Comparison of ENCODE assay signal across 8 cellular contexts in the genomic region with DNA sequence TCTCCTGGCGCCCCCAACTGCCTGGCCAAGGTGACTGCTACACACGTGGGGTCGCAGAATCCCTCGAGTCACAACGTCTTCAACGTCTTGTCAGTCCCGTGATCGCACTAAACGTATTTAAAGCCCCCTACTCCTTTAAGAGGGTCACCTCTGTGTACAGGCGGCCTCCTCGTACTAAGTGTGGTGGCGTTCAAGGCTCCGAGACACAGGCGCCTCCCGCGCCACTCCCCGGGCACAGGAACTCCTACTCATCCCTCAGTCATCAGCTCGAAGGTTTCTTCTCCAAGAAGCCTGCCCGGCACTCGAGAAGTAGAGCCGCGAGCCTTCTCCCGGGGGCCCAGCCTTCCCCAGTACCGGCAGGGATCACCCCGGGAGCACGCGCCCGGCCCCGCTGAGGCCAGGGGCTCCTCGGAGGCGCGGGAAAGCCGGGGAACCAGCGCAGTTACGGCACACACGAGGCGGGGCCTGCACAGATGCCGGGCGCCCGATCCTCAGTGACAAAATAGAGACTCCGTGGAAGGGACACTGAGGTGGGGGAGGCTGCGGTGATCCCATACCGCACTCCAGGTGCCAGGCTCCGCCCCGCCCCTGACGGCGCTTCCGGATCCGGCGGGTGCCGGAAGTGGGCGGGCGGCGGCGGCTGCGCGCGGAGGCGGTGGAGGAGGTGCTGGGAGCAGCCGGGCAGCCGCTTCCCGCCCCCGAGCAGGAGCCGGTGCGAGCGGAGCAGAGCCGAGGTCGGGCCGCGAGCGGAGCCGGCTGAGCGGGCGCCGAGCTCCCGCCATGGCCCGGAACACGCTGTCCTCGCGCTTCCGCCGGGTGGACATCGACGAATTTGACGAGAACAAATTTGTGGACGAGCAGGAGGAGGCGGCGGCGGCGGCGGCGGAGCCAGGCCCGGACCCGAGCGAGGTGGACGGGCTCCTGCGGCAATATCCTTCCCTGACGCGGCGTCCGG. TPM values are rescaled to one million over a fixed set of nuclear protein-coding genes. Genes with fewer than 3 reads are reported as not detected.
DNase-seq lines count a peak whose midpoint lies in the region; ATAC-seq and TF ChIP-seq lines count a peak whose summit lies in the region.

No MANE protein-coding gene starts in this region.

- H3K36me3 ChIP-seq in left ventricle myocardium inferior (peaks cover 3% of the 10 kb centered on the region), prostate gland (no peaks in the 10 kb centered on the region)

- H3K4me1 ChIP-seq in left ventricle myocardium inferior (peaks cover 70% of the 10 kb centered on the region), prostate gland (replicated peaks) (peaks cover 11% of the 10 kb centered on the region)

- H3K27me3 ChIP-seq in left ventricle myocardium inferior (ENCODE audit: low read depth) (no peaks in the 10 kb centered on the region), prostate gland (replicated peaks; ENCODE audit: insufficient read depth) (no peaks in the 10 kb centered on the region)

- DNase-seq in NCI-H1092 (lab: John Stamatoyannopoulos, UW) (peak; percentile 66), T-helper 1 cell (peak; percentile 83 to 92 (median 85)), amniotic stem cell (lab: John Stamatoyannopoulos, UW) (peak; percentile 49), left ventricle myocardium inferior (peak; percentile 88), prostate gland (ENCODE audit: low spot score) (peak; percentile 80), ureter (ENCODE audit: low spot score) (peak; percentile 89)

- H3K27ac ChIP-seq in left ventricle myocardium inferior (replicated peaks) (peak overlapping the region; percentile 96), prostate gland (peak overlapping the region; percentile 87)

- H3K9me3 ChIP-seq in left ventricle myocardium inferior (replicated peaks): no peaks in the 10 kb centered on the region
- H3K9me3 ChIP-seq in prostate gland: no peaks in the 10 kb centered on the region

- H3K4me3 ChIP-seq in left ventricle myocardium inferior (peak overlapping the region; percentile 98), prostate gland (peak overlapping the region; percentile 96 to 98)

- TF ChIP-seq CTCF in GM12873 (IDR thresholded peaks at IDR 0.05; ENCODE audit: insufficient read depth, low read depth, low read length, missing control alignments) (peak; percentile 46), left ventricle myocardium inferior (IDR thresholded peaks at IDR 0.05; ENCODE audit: borderline replicate concordance) (no peak), prostate gland (IDR thresholded peaks at IDR 0.05) (peak in 1 of 4 experiments; percentile 11)

- TF ChIP-seq POLR2A in prostate gland (IDR thresholded peaks at IDR 0.05): peak; percentile 92

- under 1% methylated on average over 82 of the region's 101 CpGs for WGBS in prostate gland

- peak; percentile 56 for ATAC-seq in HG02588 (IDR thresholded peaks at IDR 0.05; ENCODE audit: unreplicated experiment)

- intact Hi-C loops in left ventricle myocardium inferior (cut with micrococcal nuclease) (no loop called here), prostate gland (cut with DNase I) (loop anchor here (10.0 kb wide), 1 partner anchor 76 kb away; the partner anchor contains the start of gene GOLGA1)

RNA-seq across cellular contexts. Expression of gene ARPC5L, which starts 6.9 kb away (rescaled TPM):
- total RNA-seq in left ventricle myocardium inferior: 39.2 TPM
- total RNA-seq in prostate gland: 10 to 100 TPM; 27.8 to 41.1 TPM
- total RNA-seq in ureter: 36.5 TPM

RNA-seq across cellular contexts. Expression of gene RPL35, which starts 7.0 kb away (rescaled TPM):
- total RNA-seq in left ventricle myocardium inferior: 686 TPM
- total RNA-seq in prostate gland: 1,000 to 10,000 TPM; 1,539 to 2,854 TPM
- 1,601 TPM for total RNA-seq in ureter

RNA-seq across cellular contexts. Expression of gene WDR38, which starts 15.5 kb away (rescaled TPM):
- total RNA-seq in left ventricle myocardium inferior: not detected
- total RNA-seq in prostate gland: not detected
- not detected for total RNA-seq in ureter

Comparison
In these comparisons a context has a peak if more than half of its experiments do, and no peak if none do; other contexts are left out.
1. Peak in every context shown above with its lines: DNase-seq, ATAC-seq, H3K4me3 ChIP-seq and H3K27ac ChIP-seq.